ENCODE assay signal across 8 cellular contexts in genomic region chr11:37449146-37449545, GRCh38.
DNase-seq lines count a peak whose midpoint lies in the region; ATAC-seq and TF ChIP-seq lines count a peak whose summit lies in the region.

No MANE protein-coding gene starts in this region.

- no peaks in the 10 kb centered on the region for H3K4me1 Mint-ChIP-seq in nephron progenitor cell

- no peak overlapping the region for H3K4me3 Mint-ChIP-seq in nephron progenitor cell

- no peak overlapping the region for H3K27ac Mint-ChIP-seq in nephron progenitor cell

- H3K9me3 Mint-ChIP-seq in nephron progenitor cell, result no peaks in the 10 kb centered on the region

- no peaks in the 10 kb centered on the region for H3K27me3 Mint-ChIP-seq in nephron progenitor cell (ENCODE audit: low read depth, poor library complexity)

- peaks cover 14% of the 10 kb centered on the region for H3K4me1 ChIP-seq in mammary epithelial cell (ENCODE audit: insufficient read depth, low read length)

- CTCF ChIA-PET in mammary epithelial cell (lab: Charles Lee; ENCODE audit: low non-redundant PET), result no interaction called here

- H4K20me1 ChIP-seq in mammary epithelial cell (ENCODE audit: insufficient read depth, low read length), result no peaks in the 10 kb centered on the region

- no peaks in the 10 kb centered on the region for H3K36me3 ChIP-seq in mammary epithelial cell (ENCODE audit: insufficient read depth, low read length)

- 0% methylated on average over 3 of the region's 3 CpGs for WGBS in mammary epithelial cell (ENCODE audit: low coverage, missing lambda C conversion rate)

- H3K4me3 ChIP-seq in GM12865 (ENCODE audit: low read depth, low read length) (no peak overlapping the region), mammary epithelial cell (replicated peaks in 1 of 3; ENCODE audit: insufficient read depth in 1 of 3, low read depth in 2 of 3, low read length in 3 of 3) (no peak overlapping the region)

- in situ Hi-C loops in mammary epithelial cell (cut with MboI; ENCODE audit: low sequenced_read_pairs in 2 of 2), result loop anchor here in 1 of 2 donors (5.0 kb wide), 1 partner anchor 78 kb away; no protein-coding TSS in a partner anchor

- TF ChIP-seq CTCF in GM12865 (IDR thresholded peaks at IDR 0.05; ENCODE audit: insufficient read depth, low read depth, low read length, missing control alignments), result peak; percentile 29
- peak; percentile 53 to 66 for TF ChIP-seq CTCF in mammary epithelial cell (conservative IDR thresholded peaks at IDR 0.05 in 1 of 2, IDR thresholded peaks at IDR 0.05 in 1 of 2; ENCODE audit: extremely low read depth in 1 of 2, insufficient read depth in 1 of 2, low read depth in 1 of 2, low read length in 2 of 2)
- peak; percentile 46 for TF ChIP-seq CTCF in nephron progenitor cell (IDR thresholded peaks at IDR 0.05)

- H3K9ac ChIP-seq in mammary epithelial cell (ENCODE audit: insufficient read depth, low read length), result no peak overlapping the region

- peak overlapping the region; percentile 82 for H2AFZ ChIP-seq in mammary epithelial cell (ENCODE audit: low read depth, low read length)

- H3K27ac ChIP-seq in mammary epithelial cell (ENCODE audit: insufficient read depth, low read depth, low read length), result no peak overlapping the region

- H3K9me3 ChIP-seq in mammary epithelial cell (replicated peaks; ENCODE audit: insufficient read depth, low read length), result no peaks in the 10 kb centered on the region

- BruUV-seq in mammary epithelial cell (replicated peaks; lab: Mats Ljungman, UMichigan), result no TSS peak

- no peak for ATAC-seq in GM18870 (IDR thresholded peaks at IDR 0.05; ENCODE audit: unreplicated experiment)

- no peaks in the 10 kb centered on the region for H3K36me3 Mint-ChIP-seq in nephron progenitor cell (ENCODE audit: low read depth)

- no peaks in the 10 kb centered on the region for H3K79me2 ChIP-seq in mammary epithelial cell (ENCODE audit: insufficient read depth, low read length)

- dilution Hi-C loops in mammary epithelial cell (cut with HindIII; ENCODE audit: low sequenced_read_pairs), result no loop called here

- intact Hi-C loops in mammary epithelial cell (cut with micrococcal nuclease), result loop anchor here (1.0 to 10.0 kb wide), 4 partner anchors 56 to 208 kb away; no protein-coding TSS in a partner anchor

- H3K27me3 ChIP-seq in mammary epithelial cell (ENCODE audit: insufficient read depth, low read length), result no peaks in the 10 kb centered on the region

- peak; percentile 28 for DNase-seq in GM12865 (ENCODE audit: low read depth)
- peak; percentile 6 for DNase-seq in NCI-H2171 (lab: John Stamatoyannopoulos, UW)
- DNase-seq in mammary epithelial cell, result peak; percentile 66
- no peak for DNase-seq in nephron progenitor cell
- DNase-seq in NCI-H2196 treated with DMSO at 0.1 percent for 48 hours (lab: John Stamatoyannopoulos, UW; ENCODE audit: unreplicated experiment), result no peak
- no peak for DNase-seq in KG1 (lab: John Stamatoyannopoulos, UW)
- DNase-seq in DMS153 (lab: John Stamatoyannopoulos, UW), result no peak

- peak overlapping the region; percentile 56 for H3K4me2 ChIP-seq in mammary epithelial cell (ENCODE audit: insufficient read depth, low read depth, low read length)

Comparison
In these comparisons a context has a peak if more than half of its experiments do, and no peak if none do; other contexts are left out.
1. DNase-seq: peak in GM12865 (single experiment), NCI-H2171 (single experiment) and mammary epithelial cell (single experiment); none in nephron progenitor cell (single experiment), NCI-H2196 treated with DMSO at 0.1 percent for 48 hours (single experiment), KG1 (single experiment) and DMS153 (single experiment).
2. Peak in every context shown above with its lines, with median percentiles within 50 percentile points of each other: CTCF ChIP-seq.